In genomic region chr10:111475720-111476119, GRCh38 we compare ENCODE assay signal across 1 cellular context.
TF ChIP-seq lines count a peak whose summit lies in the region.

No MANE protein-coding gene starts in this region.

TF ChIP-seq in HepG2, 621 proteins besides CTCF, POLR2A, EP300 and RAD21 (continued from another document and continues in another):
- no peak for TF ChIP-seq ZHX2 (IDR thresholded peaks at IDR 0.05; ENCODE audit: low read depth)
- no peak for TF ChIP-seq ZHX2 (CRISPR knock-in tag; IDR thresholded peaks at IDR 0.05; ENCODE audit: borderline replicate concordance)
- TF ChIP-seq NAIF1 (CRISPR knock-in tag; IDR thresholded peaks at IDR 0.05; ENCODE audit: borderline replicate concordance): no peak
- TF ChIP-seq PHB2 (IDR thresholded peaks at IDR 0.05; ENCODE audit: partially characterized antibody): no peak
- TF ChIP-seq HMG20B (CRISPR knock-in tag; conservative IDR thresholded peaks at IDR 0.05): peak; percentile 71; the same call in 1 of the 2 replicates
- no peak for TF ChIP-seq THAP9 (CRISPR knock-in tag; IDR thresholded peaks at IDR 0.05; ENCODE audit: borderline replicate concordance)
- no peak for TF ChIP-seq ZKSCAN8 (CRISPR knock-in tag; IDR thresholded peaks at IDR 0.05; ENCODE audit: borderline replicate concordance)
- TF ChIP-seq AKNA (CRISPR knock-in tag; IDR thresholded peaks at IDR 0.05; ENCODE audit: borderline replicate concordance): no peak
- no peak for TF ChIP-seq NFRKB (IDR thresholded peaks at IDR 0.05)
- no peak for TF ChIP-seq ZNF143 (CRISPR knock-in tag; IDR thresholded peaks at IDR 0.05)
- TF ChIP-seq ZNF784 (CRISPR knock-in tag; IDR thresholded peaks at IDR 0.05; ENCODE audit: borderline replicate concordance): 0 out of 2 replicates have a peak, but pooled peaks have one; percentile 60
- TF ChIP-seq ZBTB26 (CRISPR knock-in tag; IDR thresholded peaks at IDR 0.05; ENCODE audit: borderline replicate concordance): no peak
- TF ChIP-seq TBP (CRISPR knock-in tag; IDR thresholded peaks at IDR 0.05): no peak
- no peak for TF ChIP-seq ZNF335 (CRISPR knock-in tag; IDR thresholded peaks at IDR 0.05)
- TF ChIP-seq ZBTB14 (CRISPR knock-in tag; IDR thresholded peaks at IDR 0.05): no peak
- no peak for TF ChIP-seq ARNTL (CRISPR knock-in tag; IDR thresholded peaks at IDR 0.05)
- no peak for TF ChIP-seq CHD2 (IDR thresholded peaks at IDR 0.05; ENCODE audit: low read depth, low read length)
- no peak for TF ChIP-seq ZZZ3 (CRISPR knock-in tag; IDR thresholded peaks at IDR 0.05; ENCODE audit: borderline replicate concordance)
- no peak for TF ChIP-seq SP5 (CRISPR knock-in tag; IDR thresholded peaks at IDR 0.05; ENCODE audit: borderline replicate concordance, low read depth)
- no peak for TF ChIP-seq MLXIP (CRISPR knock-in tag; IDR thresholded peaks at IDR 0.05; ENCODE audit: borderline replicate concordance)
- peak; percentile 68; the same call in 1 of the 2 replicates for TF ChIP-seq FOXA3 (CRISPR knock-in tag; IDR thresholded peaks at IDR 0.05)
- TF ChIP-seq ZSCAN21 (CRISPR knock-in tag; IDR thresholded peaks at IDR 0.05; ENCODE audit: borderline replicate concordance): no peak
- peak; percentile 84 for TF ChIP-seq ZNF614 (CRISPR knock-in tag; IDR thresholded peaks at IDR 0.05; ENCODE audit: borderline replicate concordance)
- TF ChIP-seq ARNT (IDR thresholded peaks at IDR 0.05): no peak
- no peak for TF ChIP-seq TCF12 (IDR thresholded peaks at IDR 0.05)
- no peak for TF ChIP-seq TCF12 (CRISPR knock-in tag; IDR thresholded peaks at IDR 0.05)
- TF ChIP-seq SRSF4 (IDR thresholded peaks at IDR 0.05; ENCODE audit: low read depth, low read length, poor library complexity, severe bottlenecking): no peak
- TF ChIP-seq BCL3 (CRISPR knock-in tag; IDR thresholded peaks at IDR 0.05): no peak
- TF ChIP-seq TRIM24 (CRISPR knock-in tag; IDR thresholded peaks at IDR 0.05): peak; percentile 93
- no peak for TF ChIP-seq ZNF350 (CRISPR knock-in tag; IDR thresholded peaks at IDR 0.05; ENCODE audit: borderline replicate concordance, low read depth)
- TF ChIP-seq KLF12 (CRISPR knock-in tag; IDR thresholded peaks at IDR 0.05; ENCODE audit: borderline replicate concordance): no peak
- no peak for TF ChIP-seq E2F1 (CRISPR knock-in tag; IDR thresholded peaks at IDR 0.05)
